In the genomic region with DNA sequence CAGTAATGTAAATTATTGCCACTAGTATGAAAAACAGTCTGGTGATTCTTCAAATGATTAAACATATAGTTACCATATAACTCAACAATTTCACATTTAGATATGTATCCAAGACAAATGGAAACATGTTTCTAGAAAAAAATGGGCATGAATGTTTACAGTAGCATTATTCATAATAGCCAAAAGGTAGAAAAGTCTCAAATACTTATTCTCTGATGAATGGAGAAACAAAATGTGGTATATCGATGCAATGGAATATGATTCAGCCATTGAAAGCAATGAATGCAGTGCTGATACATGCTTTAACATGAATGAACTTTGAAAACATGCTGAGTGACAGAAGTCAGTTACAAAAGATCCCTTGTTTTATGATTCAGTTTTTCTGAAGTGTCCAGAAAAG, we compare ENCODE assay signal across 31 cellular contexts.
"Had no signal": no experiment of that assay in that cellular context is flagged by ENCODE, and none has a peak within 500 bp of the region (broad histone marks: within the 10 kb centered on the region; RNA-seq: fewer than 3 reads in every experiment).

No MANE protein-coding gene starts in this region.

- H3K27me3 Mint-ChIP-seq: naive B cell had no signal

- H3K9ac ChIP-seq: neural progenitor cell had no signal

- H3K27ac Mint-ChIP-seq: mesothelial cell of epicardium; naive B cell; natural killer cell; nephron progenitor cell; neural progenitor cell; stimulated activated effector memory CD8-positive, alpha-beta T cell treated with anti-CD3 and anti-CD28 coated beads, Interleukin-12 subunit alpha, Interleukin-12 subunit beta, amount 100 ng/mL, for 72 hours; stimulated activated naive CD8-positive, alpha-beta T cell treated with anti-CD3 and anti-CD28 coated beads, Interleukin-15, Interleukin-2, amounts not matched to agents 100 ng/mL and 50 ng/mL, for 24 hours had no signal

- H3K4me3 ChIP-seq: hepatocyte, left lung, lower lobe of right lung, neural progenitor cell, pancreas, prostate gland, skin epidermis, suprapubic skin, thoracic aorta, tibial artery, upper lobe of right lung had no signal

- H3K4me1 ChIP-seq: lower lobe of right lung, neural progenitor cell, pancreas, prostate gland, suprapubic skin, tibial artery, upper lobe of right lung had no signal

- ATAC-seq: left cardiac atrium; left lung; lower lobe of right lung; natural killer cell; pancreas; right cardiac atrium; sciatic nerve; stimulated activated effector memory CD8-positive, alpha-beta T cell treated with anti-CD3 and anti-CD28 coated beads, Interleukin-12 subunit alpha, Interleukin-12 subunit beta, amount 100 ng/mL, for 72 hours had no signal

- H3K27ac ChIP-seq: hepatocyte, lower lobe of right lung, neural progenitor cell, pancreas, prostate gland, skin epidermis, suprapubic skin, thoracic aorta, tibial artery, upper lobe of right lung had no signal

- DNase-seq: islet precursor cell; kidney glomerular epithelial cell; left cardiac atrium; left lung; lower lobe of right lung; mesendoderm; naive B cell; natural killer cell; nephron progenitor cell; pancreas; posterior cingulate gyrus; retina; right cardiac atrium; stimulated activated CD4-positive, alpha-beta T cell treated with anti-CD3 and anti-CD28 coated beads, Interleukin-12 subunit alpha, Interleukin-12 subunit beta, amount 100 ng/mL, for 4 hours; stimulated activated CD4-positive, alpha-beta T cell treated with anti-CD3 and anti-CD28 coated beads, Interleukin-15, amount 100 ng/mL, for 24 hours; stimulated activated CD4-positive, alpha-beta T cell treated with anti-CD3 and anti-CD28 coated beads, Interleukin-2, amount 100 ng/mL, for 24 hours; stimulated activated CD4-positive, alpha-beta T cell treated with anti-CD3 and anti-CD28 coated beads, Interleukin-4, amount 100 ng/mL, for 1 hour; stimulated activated naive CD4-positive, alpha-beta T cell; tibial artery; upper lobe of right lung had no signal

- H3K79me2 ChIP-seq: hepatocyte had no signal

- H3K4me2 ChIP-seq: hepatocyte, neural progenitor cell had no signal

- H3K4me1 Mint-ChIP-seq: naive B cell; nephron progenitor cell; neural progenitor cell; stimulated activated effector memory CD8-positive, alpha-beta T cell treated with anti-CD3 and anti-CD28 coated beads, Interleukin-12 subunit alpha, Interleukin-12 subunit beta, amount 100 ng/mL, for 72 hours had no signal

- H3K9me3 ChIP-seq: left lung, lower lobe of right lung, pancreas, prostate gland, suprapubic skin, thoracic aorta, upper lobe of right lung had no signal

- H3K4me3 Mint-ChIP-seq: mesothelial cell of epicardium; naive B cell; natural killer cell; nephron progenitor cell; neural progenitor cell; stimulated activated effector memory CD8-positive, alpha-beta T cell treated with anti-CD3 and anti-CD28 coated beads, Interleukin-12 subunit alpha, Interleukin-12 subunit beta, amount 100 ng/mL, for 72 hours; stimulated activated naive CD8-positive, alpha-beta T cell treated with anti-CD3 and anti-CD28 coated beads, Interleukin-15, Interleukin-2, amounts not matched to agents 100 ng/mL and 50 ng/mL, for 24 hours had no signal

- H3K36me3 Mint-ChIP-seq: naive B cell; neural progenitor cell; stimulated activated effector memory CD8-positive, alpha-beta T cell treated with anti-CD3 and anti-CD28 coated beads, Interleukin-12 subunit alpha, Interleukin-12 subunit beta, amount 100 ng/mL, for 72 hours had no signal

- H3K36me3 ChIP-seq: left lung, lower lobe of right lung, neural progenitor cell, pancreas, prostate gland, suprapubic skin, thoracic aorta, tibial artery, upper lobe of right lung had no signal

- H3K27me3 ChIP-seq: hepatocyte, left lung, neural progenitor cell, pancreas, suprapubic skin, tibial artery, upper lobe of right lung had no signal

- H2AFZ ChIP-seq: hepatocyte, neural progenitor cell had no signal

- FAIRE-seq: pancreas, urothelium cell line had no signal
